Comparison of ENCODE assay signal across 8 cellular contexts in genomic region chr19:1259873-1260748, GRCh38. TPM values are rescaled to one million over a fixed set of nuclear protein-coding genes. Genes with fewer than 3 reads are reported as not detected.
DNase-seq lines count a peak whose midpoint lies in the region; ATAC-seq and TF ChIP-seq lines count a peak whose summit lies in the region.

No MANE protein-coding gene starts in this region.

- no peaks in the 10 kb centered on the region for H3K36me3 ChIP-seq in ovary

- H3K27ac ChIP-seq in epithelial cell of prostate: peak overlapping the region; percentile 99
- peak overlapping the region; percentile 89 to 91 for H3K27ac ChIP-seq in ovary

- intact Hi-C loops in activated CD4-positive, alpha-beta T cell treated with anti-CD3 and anti-CD28 coated beads, Interleukin-2, amount 10 ng/mL, durations not matched to agents 24 days and 14 days (cut with micrococcal nuclease): loop anchor here (1.0 kb wide), 2 partner anchors 9 to 11 kb away; partner anchors contain the start of gene CIRBP
- intact Hi-C loops in ovary (cut with DNase I): no loop called here

- H3K4me3 Mint-ChIP-seq in activated CD4-positive, alpha-beta T cell treated with anti-CD3 and anti-CD28 coated beads, Interleukin-2, amount 10 ng/mL, durations not matched to agents 24 days and 14 days: peak overlapping the region; percentile 91

- ATAC-seq in GM18511 (IDR thresholded peaks at IDR 0.05; ENCODE audit: unreplicated experiment): peak; percentile 20
- ATAC-seq in HG03039 (IDR thresholded peaks at IDR 0.05; ENCODE audit: unreplicated experiment): peak; percentile 0

- H3K4me3 ChIP-seq in ovary: no peak overlapping the region

- H3K4me1 ChIP-seq in ovary (ENCODE audit: insufficient read depth): peaks cover 34% of the 10 kb centered on the region

- no peaks in the 10 kb centered on the region for H3K27me3 ChIP-seq in ovary

- TF ChIP-seq POLR2A in ovary (IDR thresholded peaks at IDR 0.05): no peak

- H3K9me3 ChIP-seq in ovary: no peaks in the 10 kb centered on the region

- peak overlapping the region; percentile 95 for H3K27ac Mint-ChIP-seq in activated CD4-positive, alpha-beta T cell treated with anti-CD3 and anti-CD28 coated beads, Interleukin-2, amount 10 ng/mL, durations not matched to agents 24 days and 14 days

- peaks cover 26% of the 10 kb centered on the region for H3K36me3 Mint-ChIP-seq in activated CD4-positive, alpha-beta T cell treated with anti-CD3 and anti-CD28 coated beads, Interleukin-2, amount 10 ng/mL, durations not matched to agents 24 days and 14 days (ENCODE audit: low read depth)

- peak; percentile 86 for DNase-seq in activated CD4-positive, alpha-beta T cell treated with anti-CD3 and anti-CD28 coated beads, Interleukin-2, amount 10 ng/mL, durations not matched to agents 24 days and 14 days
- DNase-seq in epithelial cell of prostate (ENCODE audit: low read depth, low spot score) (no peak), ovary (peak in 2 of 5 donors; percentile 68 to 73), NCI-H526 treated with DMSO at 0.1 percent for 48 hours (lab: John Stamatoyannopoulos, UW) (no peak), superior temporal gyrus (ENCODE audit: extremely low spot score) (no peak), Kasumi-1 (lab: John Stamatoyannopoulos, UW) (no peak)

- peaks cover 38% of the 10 kb centered on the region for H3K4me1 Mint-ChIP-seq in activated CD4-positive, alpha-beta T cell treated with anti-CD3 and anti-CD28 coated beads, Interleukin-2, amount 10 ng/mL, durations not matched to agents 24 days and 14 days

- TF ChIP-seq EP300 in ovary (IDR thresholded peaks at IDR 0.05): no peak

- no peaks in the 10 kb centered on the region for H3K9me3 Mint-ChIP-seq in activated CD4-positive, alpha-beta T cell treated with anti-CD3 and anti-CD28 coated beads, Interleukin-2, amount 10 ng/mL, durations not matched to agents 24 days and 14 days

- no peak for TF ChIP-seq CTCF in ovary (IDR thresholded peaks at IDR 0.05)

- no peaks in the 10 kb centered on the region for H3K27me3 Mint-ChIP-seq in activated CD4-positive, alpha-beta T cell treated with anti-CD3 and anti-CD28 coated beads, Interleukin-2, amount 10 ng/mL, durations not matched to agents 24 days and 14 days

- WGBS in ovary, 3 donors: 23 to 30% (median 29%) methylated on average over 32 to 33 of the region's 33 CpGs

RNA-seq across cellular contexts. Expression of gene CIRBP, which starts 9.0 kb away (rescaled TPM):
- total RNA-seq in activated CD4-positive, alpha-beta T cell treated with anti-CD3 and anti-CD28 coated beads, Interleukin-2, amount 10 ng/mL, durations not matched to agents 24 days and 14 days: 237 TPM in 2 replicates
- 100 to 1,000 TPM; 602 to 917 (median 855) TPM for total RNA-seq in ovary
- polyA plus RNA-seq in ovary: 1,000 to 10,000 TPM in 1 of 2 donors, 100 to 1,000 TPM in 1; 610 to 1,254 TPM

RNA-seq across cellular contexts. Expression of gene MIDN, which starts 11.7 kb away (rescaled TPM):
- 72.3 and 82.4 TPM in 2 replicates for total RNA-seq in activated CD4-positive, alpha-beta T cell treated with anti-CD3 and anti-CD28 coated beads, Interleukin-2, amount 10 ng/mL, durations not matched to agents 24 days and 14 days
- 100 to 1,000 TPM in 5 of 7 donors, 10 to 100 TPM in 2; 44.9 to 261 (median 107) TPM for total RNA-seq in ovary
- 10 to 100 TPM; 10.1 to 26.7 TPM for polyA plus RNA-seq in ovary

RNA-seq across cellular contexts. Expression of gene FAM174C, which starts 15.2 kb away (rescaled TPM):
- 115 and 126 TPM in 2 replicates for total RNA-seq in activated CD4-positive, alpha-beta T cell treated with anti-CD3 and anti-CD28 coated beads, Interleukin-2, amount 10 ng/mL, durations not matched to agents 24 days and 14 days
- total RNA-seq in ovary: 10 to 100 TPM; 21.7 to 72.5 (median 26.7) TPM
- polyA plus RNA-seq in ovary: 10 to 100 TPM in 1 of 2 donors, under 1 TPM in 1; 0.30 to 35.2 TPM

RNA-seq across cellular contexts. Expression of gene ATP5F1D, which starts 18.6 kb away (rescaled TPM):
- 254 and 269 TPM in 2 replicates for total RNA-seq in activated CD4-positive, alpha-beta T cell treated with anti-CD3 and anti-CD28 coated beads, Interleukin-2, amount 10 ng/mL, durations not matched to agents 24 days and 14 days
- 100 to 1,000 TPM in 6 of 7 donors, 10 to 100 TPM in 1; 71.9 to 218 (median 148) TPM for total RNA-seq in ovary
- 100 to 1,000 TPM in 1 of 2 donors, 1 to 10 TPM in 1; 1.3 to 110 TPM for polyA plus RNA-seq in ovary

RNA-seq across cellular contexts. Expression of gene CBARP, which starts 22.3 kb away (rescaled TPM):
- 1.7 and 1.9 TPM in 2 replicates for total RNA-seq in activated CD4-positive, alpha-beta T cell treated with anti-CD3 and anti-CD28 coated beads, Interleukin-2, amount 10 ng/mL, durations not matched to agents 24 days and 14 days
- 10 to 100 TPM in 2 of 7 donors, 1 to 10 TPM in 2, under 1 TPM in 3; 0.61 to 21.1 (median 2.4) TPM for total RNA-seq in ovary
- polyA plus RNA-seq in ovary: under 1 TPM in 1 of 2 donors, not detected in 1; 0.45 TPM
